In the genomic region with DNA sequence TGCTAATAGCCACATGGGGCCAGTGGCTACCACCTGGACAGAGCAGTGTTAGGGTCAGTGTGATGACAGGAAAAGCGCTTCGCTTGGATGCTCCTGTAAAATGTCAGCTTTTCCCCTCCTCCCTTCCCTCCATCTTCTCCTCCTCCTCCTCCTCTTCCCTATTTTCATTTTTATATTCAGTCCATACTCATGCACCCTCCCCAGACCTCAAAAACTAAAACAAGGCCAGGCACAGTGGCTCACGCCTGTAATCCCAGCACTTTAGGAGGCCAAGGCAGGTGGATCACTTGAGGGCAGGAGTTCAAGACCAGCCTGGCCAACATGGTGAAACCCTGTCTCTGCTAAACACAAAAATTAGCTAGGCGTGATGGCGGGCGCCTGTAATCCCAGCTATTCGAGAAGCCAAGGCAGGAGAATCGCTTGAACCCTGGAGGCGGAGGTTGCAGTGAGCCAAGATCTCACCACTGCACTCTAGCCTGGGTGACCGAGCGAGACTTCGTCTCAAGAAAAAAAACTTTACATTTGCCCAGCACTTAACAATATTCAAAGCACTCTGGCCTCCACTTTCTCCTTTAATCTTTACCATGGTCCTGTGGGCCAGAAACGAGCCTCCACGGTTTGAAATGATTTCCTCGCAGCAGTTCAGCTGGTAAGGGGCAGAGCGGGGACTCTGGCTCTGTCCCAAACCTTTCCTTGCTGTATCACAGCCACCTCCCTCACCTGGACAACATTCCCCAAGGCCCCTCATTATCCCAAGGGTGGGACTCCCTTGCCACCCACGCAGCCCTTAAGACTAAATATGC, we compare ENCODE assay signal across 11 cellular contexts. TPM values are rescaled to one million over a fixed set of nuclear protein-coding genes. Genes with fewer than 3 reads are reported as not detected.
DNase-seq lines count a peak whose midpoint lies in the region; TF ChIP-seq lines count a peak whose summit lies in the region.
"Had no signal": no experiment of that assay in that cellular context is flagged by ENCODE, and none has a peak within 500 bp of the region (broad histone marks: within the 10 kb centered on the region; RNA-seq: fewer than 3 reads in every experiment).

No MANE protein-coding gene starts in this region.

- no peak for TF ChIP-seq CTCF in breast epithelium (IDR thresholded peaks at IDR 0.05)
- no peak for TF ChIP-seq CTCF in tibial artery (IDR thresholded peaks at IDR 0.05)

- H3K36me3 ChIP-seq in breast epithelium (no peaks in the 10 kb centered on the region), muscle layer of duodenum (ENCODE audit: control insufficient read depth in 1 of 2, insufficient read depth in 2 of 2, low read length in 2 of 2) (no peaks in the 10 kb centered on the region), tibial artery (no peaks in the 10 kb centered on the region)
- H3K36me3 ChIP-seq: lower lobe of right lung had no signal

- TF ChIP-seq RAD21 in Ishikawa (IDR thresholded peaks at IDR 0.05; ENCODE audit: low read depth) = no peak

- H3K9me3 ChIP-seq in breast epithelium (no peaks in the 10 kb centered on the region), muscle layer of duodenum (ENCODE audit: control insufficient read depth in 1 of 2, low read length in 2 of 2) (no peaks in the 10 kb centered on the region), tibial artery (no peaks in the 10 kb centered on the region)
- H3K9me3 ChIP-seq: lower lobe of right lung had no signal

- intact Hi-C loops in breast epithelium (cut with DNase I; ENCODE audit: low total_unique reads) = loop anchor here (10.0 kb wide), 1 partner anchor 51 kb away; a partner anchor contains a TSS
- intact Hi-C loops in tibial artery (cut with DNase I; ENCODE audit: low total_unique reads) = loop anchor here (5.0 to 10.0 kb wide), 3 partner anchors 51 to 201 kb away; a partner anchor contains a TSS

- no peak for TF ChIP-seq POLR2A in breast epithelium (IDR thresholded peaks at IDR 0.05)

- no peak for TF ChIP-seq EP300 in Ishikawa (IDR thresholded peaks at IDR 0.05; ENCODE audit: borderline replicate concordance)

- no peak overlapping the region for H3K4me3 ChIP-seq in breast epithelium
- no peak overlapping the region for H3K4me3 ChIP-seq in muscle layer of duodenum (ENCODE audit: low read depth in 1 of 2, low read length in 2 of 2)
- no peak overlapping the region for H3K4me3 ChIP-seq in tibial artery
- H3K4me3 ChIP-seq: lower lobe of right lung had no signal

- peaks cover 6 to 10% of the 10 kb centered on the region in 2 donors for H3K4me1 ChIP-seq in breast epithelium
- H3K4me1 ChIP-seq in muscle layer of duodenum (ENCODE audit: control insufficient read depth in 1 of 2, insufficient read depth in 2 of 2, low read length in 2 of 2) = peaks cover 18 to 33% of the 10 kb centered on the region in 2 donors
- peaks cover 3 to 54% (median 35%) of the 10 kb centered on the region in 4 donors for H3K4me1 ChIP-seq in tibial artery

- H3K27ac ChIP-seq in breast epithelium = peak overlapping the region; percentile 41 to 83
- H3K27ac ChIP-seq in muscle layer of duodenum (ENCODE audit: low read length) = peak overlapping the region; percentile 57
- peak overlapping the region; percentile 75 to 76 for H3K27ac ChIP-seq in tibial artery

- no peak for DNase-seq in breast epithelium (ENCODE audit: low spot score in 2 of 2)
- peak in 1 of 2 donors; percentile 46 for DNase-seq in tibial artery
- DNase-seq in SW 1271 (lab: John Stamatoyannopoulos, UW) = no peak
- DNase-seq in OCI-M1 (lab: John Stamatoyannopoulos, UW) = no peak
- DNase-seq in activated naive CD4-positive, alpha-beta T cell treated with Interleukin-2 at 50 U/mL for 16 hours = no peak
- DNase-seq: activated CD4-positive, CD25-positive, alpha-beta regulatory T cell treated with anti-CD3 and anti-CD28 coated beads, Interleukin-2, amount 50 U/mL, for 72 hours; activated T-cell treated with anti-CD3 and anti-CD28 coated beads, Interleukin-2, amount 50 U/mL, for 48 hours; lower lobe of right lung; NCI-H2081 treated with DMSO at 0.1 percent for 48 hours had no signal

- H3K27me3 ChIP-seq in breast epithelium (no peaks in the 10 kb centered on the region), muscle layer of duodenum (ENCODE audit: low read depth, low read length) (no peaks in the 10 kb centered on the region), tibial artery (no peaks in the 10 kb centered on the region)

TF ChIP-seq in Ishikawa, 13 proteins besides CTCF, POLR2A, EP300 and RAD21:
- no peak for TF ChIP-seq YY1 (IDR thresholded peaks at IDR 0.05; ENCODE audit: low read depth)
- no peak for TF ChIP-seq CREB1 (IDR thresholded peaks at IDR 0.05; ENCODE audit: low read depth)
- TF ChIP-seq EGR1 (IDR thresholded peaks at IDR 0.05) = peak; percentile 94

RNA-seq across cellular contexts. Expression of a gene that starts 21.8 kb away (rescaled TPM):
- total RNA-seq in breast epithelium = 10 to 100 TPM; 36.7 to 68.6 (median 38.1) TPM

RNA-seq across cellular contexts. Expression of a gene that starts 33.5 kb away (rescaled TPM):
- 100 to 1,000 TPM in 2 of 3 donors, 10 to 100 TPM in 1; 70.7 to 161 (median 104) TPM for total RNA-seq in breast epithelium

RNA-seq across cellular contexts. Expression of a gene that starts 51.2 kb away (rescaled TPM):
- 100 to 1,000 TPM in 1 of 3 donors, 10 to 100 TPM in 1, 1 to 10 TPM in 1; 6.1 to 122 (median 81.0) TPM for total RNA-seq in breast epithelium
